Comparison of ENCODE assay signal across 8 cellular contexts in genomic region chr22:40044102-40044869, GRCh38. TPM values are rescaled to one million over a fixed set of nuclear protein-coding genes. Genes with fewer than 3 reads are reported as not detected.
DNase-seq lines count a peak whose midpoint lies in the region; ATAC-seq and TF ChIP-seq lines count a peak whose summit lies in the region.

No MANE protein-coding gene starts in this region.

- no peaks in the 10 kb centered on the region for H3K9me3 ChIP-seq in DND-41 (ENCODE audit: insufficient read depth, low read length, severe bottlenecking)
- H3K9me3 ChIP-seq in KOPT-K1 (ENCODE audit: insufficient read depth, low read length, poor library complexity, severe bottlenecking): no peaks in the 10 kb centered on the region
- H3K9me3 ChIP-seq in Peyer's patch: no peaks in the 10 kb centered on the region
- H3K9me3 ChIP-seq in esophagus muscularis mucosa: no peaks in the 10 kb centered on the region
- no peaks in the 10 kb centered on the region for H3K9me3 ChIP-seq in muscle layer of colon (ENCODE audit: low read length)

- peaks cover 4% of the 10 kb centered on the region; the same call in 1 of the 2 replicates for H3K36me3 ChIP-seq in DND-41 (ENCODE audit: insufficient read depth, low read length)
- no peaks in the 10 kb centered on the region for H3K36me3 ChIP-seq in KOPT-K1 (ENCODE audit: insufficient read depth, low read length)
- H3K36me3 ChIP-seq in Peyer's patch: no peaks in the 10 kb centered on the region
- H3K36me3 ChIP-seq in esophagus muscularis mucosa: no peaks in the 10 kb centered on the region
- H3K36me3 ChIP-seq in muscle layer of colon (ENCODE audit: insufficient read depth, low read length): no peaks in the 10 kb centered on the region

- TF ChIP-seq EP300 in esophagus muscularis mucosa (IDR thresholded peaks at IDR 0.05): no peak

- H3K4me1 ChIP-seq in DND-41 (ENCODE audit: insufficient read depth, low read length) (peaks cover 23% of the 10 kb centered on the region), Peyer's patch (peaks cover 0 to 41% (median 7%) of the 10 kb centered on the region in 4 donors), esophagus muscularis mucosa (peaks cover 45 to 74% (median 64%) of the 10 kb centered on the region in 4 donors), muscle layer of colon (ENCODE audit: insufficient read depth, low read length) (peaks cover 24% of the 10 kb centered on the region)

- TF ChIP-seq CTCF in DND-41 (IDR thresholded peaks at IDR 0.05; ENCODE audit: borderline replicate concordance, extremely low read depth, low read length, poor library complexity, severe bottlenecking): no peak
- TF ChIP-seq CTCF in Peyer's patch (IDR thresholded peaks at IDR 0.05): no peak
- TF ChIP-seq CTCF in esophagus muscularis mucosa (IDR thresholded peaks at IDR 0.05): peak in 1 of 3 experiments; percentile 20

- H3K4me2 ChIP-seq in DND-41 (ENCODE audit: insufficient read depth, low read length): peak overlapping the region; percentile 70

- ATAC-seq in DND-41 (ENCODE audit: insufficient read depth, low read depth) (peak; percentile 90), GM21825 (IDR thresholded peaks at IDR 0.05; ENCODE audit: unreplicated experiment) (peak; percentile 73)

- H3K9ac ChIP-seq in DND-41 (ENCODE audit: low read depth, low read length) (peak overlapping the region; percentile 67), muscle layer of colon (ENCODE audit: low read length) (peak overlapping the region; percentile 63)

- DNase-seq in DND-41: peak; percentile 99
- DNase-seq in Peyer's patch: peak; percentile 95 to 99 (median 98)
- DNase-seq in activated T-helper 1 cell treated with Interleukin-2 at 50 U/mL for 16 hours (ENCODE audit: low read depth): peak; percentile 96
- peak; percentile 100 for DNase-seq in esophagus muscularis mucosa (ENCODE audit: extremely low spot score)
- DNase-seq in stimulated activated CD8-positive, alpha-beta memory T cell treated with anti-CD3 and anti-CD28 coated beads, Interleukin-7, amount 100 ng/mL, for 1 hour (ENCODE audit: low read depth in 2 of 2): peak; percentile 95 to 97

- intact Hi-C loops in esophagus muscularis mucosa (cut with DNase I): loop anchor here (2.0 to 10.0 kb wide), 3 partner anchors 138 to 303 kb away; partner anchors contain the start of gene ADSL

- H2AFZ ChIP-seq in DND-41 (ENCODE audit: low read depth, low read length): peak overlapping the region; percentile 83

- TF ChIP-seq POLR2A in Peyer's patch (IDR thresholded peaks at IDR 0.05) (peak; percentile 69 to 73), esophagus muscularis mucosa (IDR thresholded peaks at IDR 0.05; ENCODE audit: low read depth) (peak; percentile 28)

- no peaks in the 10 kb centered on the region for H3K27me3 ChIP-seq in DND-41 (ENCODE audit: insufficient read depth, low read length, poor library complexity)
- no peaks in the 10 kb centered on the region for H3K27me3 ChIP-seq in Peyer's patch
- H3K27me3 ChIP-seq in esophagus muscularis mucosa: no peaks in the 10 kb centered on the region
- H3K27me3 ChIP-seq in muscle layer of colon (ENCODE audit: control insufficient read depth in 1 of 2, insufficient read depth in 2 of 2, low read length in 2 of 2): peaks cover 0 to 4% of the 10 kb centered on the region in 2 donors

- peak overlapping the region; percentile 95 for H3K27ac ChIP-seq in DND-41 (ENCODE audit: low read length)
- peak overlapping the region; percentile 88 for H3K27ac ChIP-seq in KOPT-K1 (ENCODE audit: low read depth, low read length, poor library complexity, severe bottlenecking)
- H3K27ac ChIP-seq in Peyer's patch: peak overlapping the region; percentile 84 to 97 (median 94)
- H3K27ac ChIP-seq in esophagus muscularis mucosa (replicated peaks in 1 of 4): peak overlapping the region; percentile 91 to 98 (median 94)
- peak overlapping the region; percentile 98 for H3K27ac ChIP-seq in muscle layer of colon (ENCODE audit: low read depth, low read length)

- H3K4me3 ChIP-seq in DND-41 (ENCODE audit: low read depth in 1 of 2, low read length in 2 of 2) (peak overlapping the region; percentile 44 to 87), Peyer's patch (peak overlapping the region; percentile 63 to 93 (median 92)), esophagus muscularis mucosa (peak overlapping the region; percentile 65 to 85 (median 81)), muscle layer of colon (ENCODE audit: low read depth in 1 of 2, low read length in 2 of 2) (peak overlapping the region; percentile 82 to 95)

- WGBS in esophagus muscularis mucosa: under 1% methylated on average over 28 of the region's 34 CpGs

- peaks cover 45% of the 10 kb centered on the region for H3K79me2 ChIP-seq in DND-41 (ENCODE audit: insufficient read depth, low read length)

- H4K20me1 ChIP-seq in DND-41 (ENCODE audit: insufficient read depth, low read length): peaks cover 20% of the 10 kb centered on the region

RNA-seq across cellular contexts. Expression of gene FAM83F, which starts 49.5 kb away (rescaled TPM):
- total RNA-seq in Peyer's patch (10 to 100 TPM in 3 of 4 donors, 1 to 10 TPM in 1; 9.9 to 66.0 (median 51.1) TPM), esophagus muscularis mucosa (under 1 TPM; 0.19 to 0.66 (median 0.41) TPM)

Comparison
In these comparisons a context has a peak if more than half of its experiments do, and no peak if none do; other contexts are left out.
1. Peak in every context shown above with its lines: DNase-seq, ATAC-seq, H3K4me3 ChIP-seq and H3K27ac ChIP-seq.
2. RNA of gene FAM83F, which starts 49.5 kb away (total RNA-seq): 9.9 to 66.0 TPM in Peyer's patch; 0.19 to 0.66 TPM in esophagus muscularis mucosa; every median in the first group is over 4 times any median in the second.